Comparison of ENCODE assay signal across 1 cellular context in genomic region chr4:177033130-177033529, GRCh38.
TF ChIP-seq lines count a peak whose summit lies in the region.

No MANE protein-coding gene starts in this region.

TF ChIP-seq in H1, 55 proteins besides CTCF, POLR2A, EP300 and RAD21:
- TF ChIP-seq BCL11A (IDR thresholded peaks at IDR 0.05; ENCODE audit: low read depth in 2 of 2, low read length in 2 of 2): no peak
- TF ChIP-seq USF2 (IDR thresholded peaks at IDR 0.05; ENCODE audit: low read length): no peak
- no peak for TF ChIP-seq FOSL1 (IDR thresholded peaks at IDR 0.05; ENCODE audit: insufficient read depth, low read depth, low read length)
- no peak for TF ChIP-seq SUZ12 (IDR thresholded peaks at IDR 0.05; ENCODE audit: low read length)
- no peak for TF ChIP-seq TAF7 (optimal IDR thresholded peaks at IDR 0.05; ENCODE audit: borderline replicate concordance, low read depth, low read length)
- no peak for TF ChIP-seq KDM1A (IDR thresholded peaks at IDR 0.05; ENCODE audit: borderline replicate concordance, low read length)
- TF ChIP-seq ATF2 (IDR thresholded peaks at IDR 0.05; ENCODE audit: low read length): no peak
- no peak for TF ChIP-seq SAP30 (IDR thresholded peaks at IDR 0.05; ENCODE audit: insufficient read depth, insufficient replicate concordance, low read length)
- no peak for TF ChIP-seq SIN3A (conservative IDR thresholded peaks at IDR 0.05 in 1 of 2, IDR thresholded peaks at IDR 0.05 in 1 of 2; ENCODE audit: low read depth in 1 of 2, low read length in 2 of 2)
- TF ChIP-seq SRF (IDR thresholded peaks at IDR 0.05; ENCODE audit: low read depth, low read length): no peak
- TF ChIP-seq GTF2F1 (IDR thresholded peaks at IDR 0.05; ENCODE audit: borderline replicate concordance, low read depth, low read length): no peak
- no peak for TF ChIP-seq EGR1 (IDR thresholded peaks at IDR 0.05; ENCODE audit: borderline replicate concordance, low read depth, low read length)
- TF ChIP-seq HDAC2 (IDR thresholded peaks at IDR 0.05; ENCODE audit: borderline replicate concordance in 1 of 2, low read depth in 2 of 2, low read length in 2 of 2): no peak
- TF ChIP-seq RNF2 (IDR thresholded peaks at IDR 0.05; ENCODE audit: borderline replicate concordance, low read depth, low read length, missing control alignments, poor library complexity, severe bottlenecking): no peak
- TF ChIP-seq CBX8 (IDR thresholded peaks at IDR 0.05; ENCODE audit: borderline replicate concordance, low read depth, low read length): no peak
- no peak for TF ChIP-seq ZNF274 (IDR thresholded peaks at IDR 0.05; ENCODE audit: borderline replicate concordance, extremely low read depth, low read length)
TF ChIP-seq in H1: peak in this region for 0.
